ENCODE assay signal across 19 cellular contexts in genomic region chr2:47283687-47284086, GRCh38.
DNase-seq lines count a peak whose midpoint lies in the region; ATAC-seq and TF ChIP-seq lines count a peak whose summit lies in the region.
"Had no signal": no experiment of that assay in that cellular context is flagged by ENCODE, and none has a peak within 500 bp of the region (broad histone marks: within the 10 kb centered on the region; RNA-seq: fewer than 3 reads in every experiment).

No MANE protein-coding gene starts in this region.

- TF ChIP-seq RAD21 in SK-N-SH (IDR thresholded peaks at IDR 0.05; ENCODE audit: low read length) = no peak; the same call in 1 of the 2 replicates

- TF ChIP-seq CTCF in SK-N-SH (IDR thresholded peaks at IDR 0.05) (no peak), brain microvascular endothelial cell (IDR thresholded peaks at IDR 0.05; ENCODE audit: low read depth, low read length, missing control alignments) (no peak)

- H3K27me3 ChIP-seq in SK-N-SH (ENCODE audit: insufficient read depth) = no peaks in the 10 kb centered on the region
- no peaks in the 10 kb centered on the region for H3K27me3 ChIP-seq in brain microvascular endothelial cell (replicated peaks)

- POLR2A ChIA-PET in SK-N-SH (lab: Yijun Ruan, JAX) = no interaction called here

- peaks cover 9 to 10% of the 10 kb centered on the region in 2 experiments; a peak in 2 of 4 replicates for H3K4me1 ChIP-seq in SK-N-SH (ENCODE audit: control insufficient read depth in 1 of 2, insufficient read depth in 2 of 2, low read depth in 1 of 2, low read length in 1 of 2)

- in situ Hi-C loops in brain microvascular endothelial cell (cut with HindIII; ENCODE audit: low pct_ligation_motif_present, low sequenced_read_pairs) = no loop called here

- 85% methylated on average over 5 of the region's 7 CpGs for WGBS in SK-N-SH (ENCODE audit: low lambda C conversion rate)

- H3K36me3 ChIP-seq in SK-N-SH (replicated peaks in 1 of 2; ENCODE audit: control insufficient read depth in 1 of 2, insufficient read depth in 2 of 2, low read length in 1 of 2) (no peaks in the 10 kb centered on the region), brain microvascular endothelial cell (replicated peaks) (no peaks in the 10 kb centered on the region)

- peak overlapping the region in 1 of 2 experiments; percentile 80; a peak in 2 of 4 replicates for H3K27ac ChIP-seq in SK-N-SH (ENCODE audit: low read depth in 2 of 2, low read length in 1 of 2)
- peak overlapping the region; percentile 51 for H3K27ac ChIP-seq in substantia nigra (ENCODE audit: low read depth, low read length, poor library complexity, severe bottlenecking)
- no peak overlapping the region for H3K27ac ChIP-seq in brain microvascular endothelial cell
- H3K27ac ChIP-seq: 22Rv1 had no signal

- H3K4me2 ChIP-seq in SK-N-SH = no peak overlapping the region

- CTCF ChIA-PET in SK-N-SH (lab: Yijun Ruan, JAX) = interaction anchor here (0.9 to 3.7 kb wide), 6 partner anchors 11 to 365 kb away, joined by 3 to 31 read pairs (median 4); no protein-coding TSS in a partner anchor

- TF ChIP-seq EP300 in SK-N-SH (IDR thresholded peaks at IDR 0.05; ENCODE audit: borderline replicate concordance in 1 of 2, low read depth in 1 of 2, low read length in 1 of 2) = peak in 1 of 2 experiments; percentile 89; a peak in 2 of 4 replicates

- no peak for DNase-seq in Right ventricle myocardium superior
- no peak for DNase-seq in cardiac septum (ENCODE audit: low spot score)
- no peak for DNase-seq in SK-N-SH
- DNase-seq in islet precursor cell = peak; percentile 86
- no peak for DNase-seq in substantia nigra (lab: John Stamatoyannopoulos, UW)
- DNase-seq in DMS153 treated with DMSO at 0.1 percent for 48 hours (lab: John Stamatoyannopoulos, UW; ENCODE audit: unreplicated experiment) = no peak
- no peak for DNase-seq in brain microvascular endothelial cell
- DNase-seq: C1 segment of cervical spinal cord; Calu3; CD8-positive, alpha-beta T cell; DMS153; GF-D8; NCI-H1105 treated with DMSO at 0.1 percent for 48 hours; NCI-H2029 treated with DMSO at 0.1 percent for 48 hours; NCI-H226; NCI-H510A treated with DMSO at 0.1 percent for 48 hours; NCI-H748 treated with DMSO at 0.1 percent for 48 hours had no signal

- H3K4me3 ChIP-seq in SK-N-SH (ENCODE audit: low read depth in 2 of 2, low read length in 1 of 2) = no peak overlapping the region
- no peak overlapping the region for H3K4me3 ChIP-seq in brain microvascular endothelial cell (ENCODE audit: low read depth, low read length)

- H3K9me3 ChIP-seq in SK-N-SH = no peaks in the 10 kb centered on the region

- no peak overlapping the region for H2AFZ ChIP-seq in SK-N-SH (ENCODE audit: low read depth)

- H3K9me2 ChIP-seq in SK-N-SH = no peaks in the 10 kb centered on the region

- peaks cover under 1% of the 10 kb centered on the region for H3F3A ChIP-seq in SK-N-SH (replicated peaks; ENCODE audit: insufficient read depth)

- H3K79me2 ChIP-seq in SK-N-SH (ENCODE audit: insufficient read depth) = no peaks in the 10 kb centered on the region

- intact Hi-C loops in Right ventricle myocardium superior (cut with DNase I) = no loop called here
- intact Hi-C loops in cardiac septum (cut with DNase I) = no loop called here

- no peak overlapping the region for H3K9ac ChIP-seq in SK-N-SH

- peak; percentile 43 for ATAC-seq in Right ventricle myocardium superior (ENCODE audit: poor library complexity)
- no peak for ATAC-seq in HG02623 (IDR thresholded peaks at IDR 0.05; ENCODE audit: unreplicated experiment)
- ATAC-seq: CD8-positive, alpha-beta T cell had no signal

- H4K20me1 ChIP-seq in SK-N-SH (ENCODE audit: insufficient read depth) = no peaks in the 10 kb centered on the region

TF ChIP-seq in SK-N-SH, 30 proteins besides CTCF, POLR2A, EP300 and RAD21 (continues in another document):
- TF ChIP-seq TAF1 (IDR thresholded peaks at IDR 0.05; ENCODE audit: borderline replicate concordance, low read depth, low read length) (no peak), MEF2A (IDR thresholded peaks at IDR 0.05; ENCODE audit: borderline replicate concordance, low read depth) (no peak), SIN3A (IDR thresholded peaks at IDR 0.05; ENCODE audit: borderline replicate concordance, low read depth, low read length) (no peak), MXI1 (IDR thresholded peaks at IDR 0.05; ENCODE audit: low read depth, low read length) (0 out of 2 replicates have a peak, but pooled peaks have one; percentile 28), GABPA (IDR thresholded peaks at IDR 0.05; ENCODE audit: low read depth) (no peak), USF1 (IDR thresholded peaks at IDR 0.05; ENCODE audit: borderline replicate concordance, low read depth) (no peak), FOXJ3 (CRISPR knock-in tag; IDR thresholded peaks at IDR 0.05) (peak; percentile 94), FOSL2 (IDR thresholded peaks at IDR 0.05; ENCODE audit: borderline replicate concordance, low read depth) (no peak), REST (IDR thresholded peaks at IDR 0.05; ENCODE audit: low read depth, low read length) (no peak), TCF12 (IDR thresholded peaks at IDR 0.05) (peak; percentile 31; the same call in 1 of the 2 replicates), USF2 (IDR thresholded peaks at IDR 0.05; ENCODE audit: borderline replicate concordance, low read depth, low read length) (no peak), YY1 (IDR thresholded peaks at IDR 0.05; ENCODE audit: low read depth) (no peak), EZH2phosphoT487 (IDR thresholded peaks at IDR 0.05; ENCODE audit: borderline replicate concordance, low read depth) (no peak), IRF3 (IDR thresholded peaks at IDR 0.05; ENCODE audit: low read depth, low read length) (no peak), RXRA (IDR thresholded peaks at IDR 0.05; ENCODE audit: borderline replicate concordance, low read depth) (no peak), GATA2 (CRISPR knock-in tag; IDR thresholded peaks at IDR 0.05) (peak; percentile 85)
